In genomic region chr17:31382668-31383275, GRCh38 we compare ENCODE assay signal across 1 cellular context. TPM values are rescaled to one million over a fixed set of nuclear protein-coding genes. Genes with fewer than 3 reads are reported as not detected.
"Had no signal": no experiment of that assay in that cellular context is flagged by ENCODE, and none has a peak within 500 bp of the region (broad histone marks: within the 10 kb centered on the region; RNA-seq: fewer than 3 reads in every experiment).

No MANE protein-coding gene starts in this region.

RNA-seq across cellular contexts. Expression of gene RAB11FIP4, which starts 8.7 kb away (rescaled TPM):
- total RNA-seq: dermis microvascular lymphatic vessel endothelial cell had no signal
